8 cellular contexts compared by ENCODE assay signal in genomic region chrX:104565791-104566687, GRCh38. TPM values are rescaled to one million over a fixed set of nuclear protein-coding genes. Genes with fewer than 3 reads are reported as not detected.
DNase-seq lines count a peak whose midpoint lies in the region; ATAC-seq and TF ChIP-seq lines count a peak whose summit lies in the region.
"Had no signal": no experiment of that assay in that cellular context is flagged by ENCODE, and none has a peak within 500 bp of the region (broad histone marks: within the 10 kb centered on the region; RNA-seq: fewer than 3 reads in every experiment).

IL1RAPL2 (plus strand) TSS chrX:104566199.

- H3K36me3 Mint-ChIP-seq in chondrocyte (ENCODE audit: low read depth): no peaks in the 10 kb centered on the region

- H3K4me3 ChIP-seq in GM12865 (ENCODE audit: low read depth, low read length): no peak within 1 kb of the TSS

- DNase-seq in GM12865 (ENCODE audit: low read depth): peak; percentile 0
- peak; percentile 50 for DNase-seq in KBM-7
- DNase-seq in chondrocyte (ENCODE audit: low spot score): peak; percentile 80
- DNase-seq in middle frontal gyrus (ENCODE audit: extremely low spot score, low spot score): peak; percentile 4
- no peak for DNase-seq in NCI-H187 treated with DMSO at 0.1 percent for 48 hours (lab: John Stamatoyannopoulos, UW)
- no peak for DNase-seq in NCI-H2107 treated with DMSO at 0.1 percent for 48 hours (lab: John Stamatoyannopoulos, UW; ENCODE audit: unreplicated experiment)

- H3K27me3 Mint-ChIP-seq in chondrocyte (ENCODE audit: low read depth): peaks cover 23% of the 10 kb centered on the region

- H3K27ac Mint-ChIP-seq in chondrocyte (ENCODE audit: unreplicated experiment): no peak within 1 kb of the TSS

- H3K4me1 Mint-ChIP-seq in chondrocyte (ENCODE audit: low read depth): peaks cover 3% of the 10 kb centered on the region

- TF ChIP-seq CTCF in GM12865 (IDR thresholded peaks at IDR 0.05; ENCODE audit: insufficient read depth, low read depth, low read length, missing control alignments): peak; percentile 13
- peak; percentile 69 for TF ChIP-seq CTCF in chondrocyte (IDR thresholded peaks at IDR 0.05)

- in situ Hi-C loops in KBM-7 (cut with MboI; ENCODE audit: low pct_unique_long_range_greater_than_20kb, low sequenced_read_pairs): no loop called here

- ATAC-seq in HG03354 (IDR thresholded peaks at IDR 0.05; ENCODE audit: poor library complexity, severe bottlenecking, unreplicated experiment): no peak

- H3K4me3 Mint-ChIP-seq in chondrocyte (ENCODE audit: unreplicated experiment): peak within 1 kb of the TSS; percentile 45

- H3K9me3 Mint-ChIP-seq in chondrocyte (ENCODE audit: low read depth): peaks cover 15% of the 10 kb centered on the region

RNA-seq across cellular contexts. Expression of gene IL1RAPL2, which starts in this region (rescaled TPM):
- total RNA-seq in chondrocyte: not detected in 3 replicates
- total RNA-seq: T-helper 2 cell treated with Interferon-gamma antibody and Interleukin-4, amounts not matched to agents 100 ng/mL and 5 ng/mL, for 36 hours had no signal

Comparison
In these comparisons a context has a peak if more than half of its experiments do, and no peak if none do; other contexts are left out.
1. Peak in DNase-seq in chondrocyte; RNA of the gene not detected or under 1 TPM.
2. DNase-seq: peak in GM12865 (single experiment), KBM-7 (single experiment) and middle frontal gyrus (single experiment); none in NCI-H187 treated with DMSO at 0.1 percent for 48 hours (single experiment) and NCI-H2107 treated with DMSO at 0.1 percent for 48 hours (single experiment).